Comparison of ENCODE assay signal across 28 cellular contexts in genomic region chr10:126955396-126955795, GRCh38. TPM values are rescaled to one million over a fixed set of nuclear protein-coding genes. Genes with fewer than 3 reads are reported as not detected.
DNase-seq lines count a peak whose midpoint lies in the region; ATAC-seq, FAIRE-seq and TF ChIP-seq lines count a peak whose summit lies in the region.
"Had no signal": no experiment of that assay in that cellular context is flagged by ENCODE, and none has a peak within 500 bp of the region (broad histone marks: within the 10 kb centered on the region; RNA-seq: fewer than 3 reads in every experiment).

No MANE protein-coding gene starts in this region.

- no peak overlapping the region for H3K18ac ChIP-seq in mesenchymal stem cell (ENCODE audit: low read depth in 1 of 2, low read length in 2 of 2)

- no peaks in the 10 kb centered on the region for H3K4me1 Mint-ChIP-seq in activated naive CD8-positive, alpha-beta T cell treated with anti-CD3 and anti-CD28 coated beads for 36 hours
- H3K4me1 Mint-ChIP-seq: activated naive CD8-positive, alpha-beta T cell treated with anti-CD3 and anti-CD28 coated beads, Interleukin-2, amount 50 U/mL, for 24 hours; CD4-positive, alpha-beta memory T cell; memory B cell; naive thymus-derived CD4-positive, alpha-beta T cell had no signal

- H3K9me3 ChIP-seq in right lobe of liver: peaks cover 0 to 4% (median 0%) of the 10 kb centered on the region in 4 donors
- peaks cover 25% of the 10 kb centered on the region for H3K9me3 ChIP-seq in HepG2 (ENCODE audit: low read length)
- no peaks in the 10 kb centered on the region for H3K9me3 ChIP-seq in mesenchymal stem cell (ENCODE audit: control insufficient read depth, low read length)
- H3K9me3 ChIP-seq: SK-N-SH, transverse colon had no signal

- WGBS in right lobe of liver (ENCODE audit: insufficient coverage, low coverage, low lambda C conversion rate, missing lambda C conversion rate): 100% methylated on average over 1 of the region's 8 CpGs
- 100% methylated on average over 8 of the region's 8 CpGs for WGBS in HepG2 (ENCODE audit: low lambda C conversion rate)
- 94% methylated on average over 8 of the region's 8 CpGs for WGBS in mesenchymal stem cell

- H4K20me1 ChIP-seq in HepG2 (ENCODE audit: insufficient read depth, low read length): peaks cover 2% of the 10 kb centered on the region; the same call in 1 of the 2 replicates

- H3K36me3 ChIP-seq in right lobe of liver (no peaks in the 10 kb centered on the region), HepG2 (replicated peaks in 1 of 2; ENCODE audit: control insufficient read depth in 1 of 2, insufficient read depth in 2 of 2, low read length in 2 of 2) (peaks cover 0 to 2% of the 10 kb centered on the region in 2 experiments; a peak in 1 of 5 replicates), mesenchymal stem cell (ENCODE audit: control insufficient read depth in 1 of 2, insufficient read depth in 2 of 2, low read depth in 1 of 2, low read length in 2 of 2) (peaks cover 3 to 11% of the 10 kb centered on the region in 2 experiments)
- H3K36me3 ChIP-seq: transverse colon had no signal

- peak; percentile 47 to 78 (median 78) for ATAC-seq in right lobe of liver
- no peak for ATAC-seq in HepG2
- ATAC-seq in esophagus mucosa: peak; percentile 84
- ATAC-seq: activated naive CD8-positive, alpha-beta T cell treated with anti-CD3 and anti-CD28 coated beads, Interleukin-2, amount 50 U/mL, for 24 hours; naive thymus-derived CD4-positive, alpha-beta T cell had no signal

- H3K27ac ChIP-seq in right lobe of liver (no peak overlapping the region), HepG2 (ENCODE audit: extremely low read length, insufficient read depth, low read length) (no peak overlapping the region), mesenchymal stem cell (ENCODE audit: low read length, poor library complexity, severe bottlenecking) (no peak overlapping the region), temporal lobe (ENCODE audit: low read depth, low read length) (peak overlapping the region; percentile 84)
- H3K27ac ChIP-seq: transverse colon had no signal

- H3K4me2 ChIP-seq in HepG2 (ENCODE audit: low read depth, low read length) (no peak overlapping the region), mesenchymal stem cell (ENCODE audit: low read length, poor library complexity, severe bottlenecking) (no peak overlapping the region)
- H3K4me2 ChIP-seq: SK-N-SH had no signal

- H2BK120ac ChIP-seq in mesenchymal stem cell (ENCODE audit: low read depth, low read length): no peak overlapping the region

- H3K4me3 ChIP-seq in right lobe of liver (no peak overlapping the region), HepG2 (replicated peaks in 1 of 3; ENCODE audit: insufficient read depth in 1 of 3, low read depth in 2 of 3, low read length in 3 of 3) (no peak overlapping the region), mesenchymal stem cell (ENCODE audit: insufficient read depth in 1 of 2, low read depth in 1 of 2, low read length in 2 of 2) (no peak overlapping the region)
- H3K4me3 ChIP-seq: transverse colon had no signal

- H3K14ac ChIP-seq in mesenchymal stem cell (ENCODE audit: low read length in 2 of 2): no peak overlapping the region

- H3K79me1 ChIP-seq in mesenchymal stem cell (replicated peaks; ENCODE audit: low read length, poor library complexity, severe bottlenecking): peaks cover 34% of the 10 kb centered on the region

- no peak overlapping the region for H3K9ac ChIP-seq in HepG2 (ENCODE audit: insufficient read depth, low read depth, low read length)
- no peak overlapping the region for H3K9ac ChIP-seq in mesenchymal stem cell (ENCODE audit: low read length)
- H3K9ac ChIP-seq: SK-N-SH had no signal

- peak overlapping the region; percentile 40 for H4K8ac ChIP-seq in mesenchymal stem cell (ENCODE audit: low read length)

- H4K91ac ChIP-seq in mesenchymal stem cell (ENCODE audit: low read length): no peak overlapping the region

- TF ChIP-seq CTCF in right lobe of liver (IDR thresholded peaks at IDR 0.05) (no peak), HepG2 (CRISPR knock-in tag; IDR thresholded peaks at IDR 0.05) (no peak)

- H3K27me3 ChIP-seq in right lobe of liver (no peaks in the 10 kb centered on the region), HepG2 (ENCODE audit: control insufficient read depth in 1 of 2, insufficient read depth in 2 of 2, low read length in 2 of 2) (no peaks in the 10 kb centered on the region), mesenchymal stem cell (ENCODE audit: control insufficient read depth in 1 of 2, insufficient read depth in 1 of 2, low read length in 2 of 2) (no peaks in the 10 kb centered on the region)
- H3K27me3 ChIP-seq: transverse colon had no signal

- no peak overlapping the region for H3K4ac ChIP-seq in mesenchymal stem cell (ENCODE audit: low read depth in 1 of 2, low read length in 2 of 2)

- H3K79me2 ChIP-seq in HepG2 (ENCODE audit: insufficient read depth, low read length): peaks cover 47% of the 10 kb centered on the region

- H3K4me1 ChIP-seq in right lobe of liver: no peaks in the 10 kb centered on the region
- H3K4me1 ChIP-seq in HepG2 (ENCODE audit: insufficient read depth, low read length): no peaks in the 10 kb centered on the region
- peaks cover 19% of the 10 kb centered on the region for H3K4me1 ChIP-seq in mesenchymal stem cell (ENCODE audit: control insufficient read depth, insufficient read depth, low read depth, low read length)

- CTCF ChIA-PET in HepG2 (lab: Yijun Ruan, JAX; ENCODE audit: low intra/inter-chr PET ratio, low total read pairs): no interaction called here

- H3K27me3 Mint-ChIP-seq in activated naive CD8-positive, alpha-beta T cell treated with anti-CD3 and anti-CD28 coated beads for 36 hours: no peaks in the 10 kb centered on the region
- H3K27me3 Mint-ChIP-seq: activated naive CD8-positive, alpha-beta T cell treated with anti-CD3 and anti-CD28 coated beads, Interleukin-2, amount 50 U/mL, for 24 hours; CD4-positive, alpha-beta memory T cell; memory B cell; stimulated activated naive CD8-positive, alpha-beta T cell treated with anti-CD3 and anti-CD28 coated beads, Interleukin-15, Interleukin-2, amounts not matched to agents 100 ng/mL and 50 ng/mL, for 24 hours had no signal

- H3K27ac Mint-ChIP-seq in activated naive CD8-positive, alpha-beta T cell treated with anti-CD3 and anti-CD28 coated beads for 36 hours: no peak overlapping the region
- H3K27ac Mint-ChIP-seq: activated naive CD8-positive, alpha-beta T cell treated with anti-CD3 and anti-CD28 coated beads, Interleukin-2, amount 50 U/mL, for 24 hours; CD4-positive, alpha-beta memory T cell; memory B cell; naive thymus-derived CD4-positive, alpha-beta T cell; stimulated activated naive CD8-positive, alpha-beta T cell treated with anti-CD3 and anti-CD28 coated beads, Interleukin-15, Interleukin-2, amounts not matched to agents 100 ng/mL and 50 ng/mL, for 24 hours had no signal

- in situ Hi-C loops in HepG2 (cut with HindIII; ENCODE audit: extremely low pct_ligation_motif_present, low pct_unique_long_range_greater_than_20kb): no loop called here

- POLR2A ChIA-PET in HepG2 (lab: Yijun Ruan, JAX): no interaction called here

- TF ChIP-seq EP300 in HepG2 (IDR thresholded peaks at IDR 0.05; ENCODE audit: low read depth in 2 of 2, low read length in 2 of 2) (no peak), HepG2 (CRISPR knock-in tag; IDR thresholded peaks at IDR 0.05; ENCODE audit: borderline replicate concordance) (no peak)

- no peaks in the 10 kb centered on the region for H3K36me3 Mint-ChIP-seq in activated naive CD8-positive, alpha-beta T cell treated with anti-CD3 and anti-CD28 coated beads for 36 hours
- H3K36me3 Mint-ChIP-seq: CD4-positive, alpha-beta memory T cell; memory B cell; naive thymus-derived CD4-positive, alpha-beta T cell had no signal

- peak in 1 of 3 donors; percentile 30 for DNase-seq in right lobe of liver
- no peak for DNase-seq in HepG2 (ENCODE audit: low spot score)
- DNase-seq in mesenchymal stem cell: no peak
- DNase-seq in activated naive CD8-positive, alpha-beta T cell treated with anti-CD3 and anti-CD28 coated beads for 36 hours: no peak
- DNase-seq in stimulated activated CD4-positive, alpha-beta T cell treated with anti-CD3 and anti-CD28 coated beads, Interleukin-2, amount 100 ng/mL, for 24 hours: no peak
- no peak for DNase-seq in Kasumi-1 (lab: John Stamatoyannopoulos, UW)
- DNase-seq: activated CD4-positive, alpha-beta T cell treated with anti-CD3 and anti-CD28 coated beads for 48 hours; activated CD8-positive, alpha-beta memory T cell treated with anti-CD3 and anti-CD28 coated beads for 24 hours; activated effector memory CD4-positive, alpha-beta T cell treated with anti-CD3 and anti-CD28 coated beads, Interleukin-2, amount 50 U/mL, for 16 hours; activated naive CD8-positive, alpha-beta T cell treated with anti-CD3 and anti-CD28 coated beads, Interleukin-2, amount 50 U/mL, for 24 hours; activated T-cell treated with anti-CD3 and anti-CD28 coated beads, Interleukin-2, amount 50 U/mL, for 1 hour; CD4-positive, alpha-beta memory T cell; IMR-90; kidney; naive thymus-derived CD4-positive, alpha-beta T cell; NCI-H1048; NCI-H1930; NCI-H2227 treated with DMSO at 0.1 percent for 48 hours; NCI-H69; SK-N-SH; T-helper 2 cell; transverse colon had no signal

- H2BK15ac ChIP-seq in mesenchymal stem cell (ENCODE audit: low read depth, poor library complexity, severe bottlenecking): no peak overlapping the region

- no TSS peak for BruUV-seq in HepG2 (replicated peaks; lab: Mats Ljungman, UMichigan)

- FAIRE-seq in HepG2 (lab: Jason Lieb, UNC): no peak
- FAIRE-seq: GM12892, H54, kidney had no signal

- H2AFZ ChIP-seq in HepG2 (ENCODE audit: low read length): no peak overlapping the region
- no peak overlapping the region for H2AFZ ChIP-seq in mesenchymal stem cell (ENCODE audit: low read depth, low read length)

- no peak overlapping the region for H2BK5ac ChIP-seq in mesenchymal stem cell (ENCODE audit: low read depth, low read length, poor library complexity, severe bottlenecking)

- H2BK12ac ChIP-seq in mesenchymal stem cell (ENCODE audit: low read length in 2 of 2): no peak overlapping the region

- H3K9me3 Mint-ChIP-seq in activated naive CD8-positive, alpha-beta T cell treated with anti-CD3 and anti-CD28 coated beads for 36 hours: no peaks in the 10 kb centered on the region
- H3K9me3 Mint-ChIP-seq: memory B cell; stimulated activated naive CD8-positive, alpha-beta T cell treated with anti-CD3 and anti-CD28 coated beads, Interleukin-15, Interleukin-2, amounts not matched to agents 100 ng/mL and 50 ng/mL, for 24 hours had no signal

- TF ChIP-seq POLR2A in right lobe of liver (IDR thresholded peaks at IDR 0.05) (no peak), HepG2 (IDR thresholded peaks at IDR 0.05; ENCODE audit: insufficient read depth in 1 of 2, low read depth in 2 of 2, low read length in 2 of 2) (no peak)

- H2AK5ac ChIP-seq in mesenchymal stem cell (ENCODE audit: low read length, severe bottlenecking): no peak overlapping the region

- H3K23ac ChIP-seq in mesenchymal stem cell (ENCODE audit: low read length in 2 of 2): no peak overlapping the region

- H3K4me3 Mint-ChIP-seq in activated naive CD8-positive, alpha-beta T cell treated with anti-CD3 and anti-CD28 coated beads for 36 hours: no peak overlapping the region
- H3K4me3 Mint-ChIP-seq: activated naive CD8-positive, alpha-beta T cell treated with anti-CD3 and anti-CD28 coated beads, Interleukin-2, amount 50 U/mL, for 24 hours; CD4-positive, alpha-beta memory T cell; memory B cell; naive thymus-derived CD4-positive, alpha-beta T cell; stimulated activated naive CD8-positive, alpha-beta T cell treated with anti-CD3 and anti-CD28 coated beads, Interleukin-15, Interleukin-2, amounts not matched to agents 100 ng/mL and 50 ng/mL, for 24 hours had no signal

- intact Hi-C loops in right lobe of liver (cut with DNase I) (no loop called here), HepG2 (cut with micrococcal nuclease; ENCODE audit: unreplicated experiment) (no loop called here)

- no peak for TF ChIP-seq RAD21 in HepG2 (CRISPR knock-in tag; IDR thresholded peaks at IDR 0.05)

RNA-seq across cellular contexts. Expression of gene DOCK1, which starts 50.2 kb away (rescaled TPM):
- total RNA-seq in right lobe of liver: 10 to 100 TPM; 13.8 to 17.8 (median 14.6) TPM
- 25.5 and 29.1 TPM in 2 replicates for total RNA-seq in HepG2 (2016; rRNA removed; fragmentation: Illumina TruSeq; extraction: Trizol)
- total RNA-seq in HepG2 (2016; cell fraction: cytosol; rRNA removed; fragmentation: Illumina TruSeq; extraction: Trizol; ENCODE audit: low read depth): 22.3 and 25.5 TPM in 2 replicates
- total RNA-seq in HepG2 (2016; cell fraction: insoluble cytoplasmic fraction; rRNA removed; fragmentation: Illumina TruSeq; extraction: Trizol): 23.0 and 25.1 TPM in 2 replicates
- total RNA-seq in HepG2 (2016; cell fraction: membrane; rRNA removed; fragmentation: Illumina TruSeq; extraction: Trizol): 17.4 TPM in 2 replicates
- 46.0 and 55.5 TPM in 2 replicates for total RNA-seq in HepG2 (2016; cell fraction: nucleus; rRNA removed; fragmentation: Illumina TruSeq; extraction: Trizol)
- polyA plus RNA-seq in HepG2 (2011; rRNA removed): 8.1 and 8.3 TPM in 2 replicates
- 6.6 and 8.0 TPM in 2 replicates for polyA plus RNA-seq in HepG2 (2011; cell fraction: cytosol; rRNA removed)
- 10.1 and 12.3 TPM in 2 replicates for polyA plus RNA-seq in HepG2 (2011; cell fraction: nucleus; rRNA removed)
- 11.9 and 14.3 TPM in 2 replicates for polyA plus RNA-seq in HepG2 (2012)
- polyA plus RNA-seq in HepG2 (2016; cell fraction: cytosol; fragmentation: Illumina TruSeq; extraction: Trizol; ENCODE audit: low read depth): 0.50 and 0.71 TPM in 2 replicates
- 13.8 and 18.7 TPM in 2 replicates for polyA plus RNA-seq in HepG2 (2016; cell fraction: insoluble cytoplasmic fraction; fragmentation: Illumina TruSeq; extraction: Trizol; ENCODE audit: low read depth)
- 2.1 and 3.7 TPM in 2 replicates for polyA plus RNA-seq in HepG2 (2016; cell fraction: membrane; fragmentation: Illumina TruSeq; extraction: Trizol; ENCODE audit: low read depth)
- 15.6 and 18.3 TPM in 2 replicates for polyA plus RNA-seq in HepG2 (2016; cell fraction: nucleus; fragmentation: Illumina TruSeq; extraction: Trizol; ENCODE audit: insufficient read depth, low read depth)
- polyA minus RNA-seq in HepG2 (2011; rRNA and poly(A)+ RNA removed; ENCODE audit: low replicate concordance): 18.0 and 25.9 TPM in 2 replicates
- 10.6 and 15.4 TPM in 2 replicates for polyA minus RNA-seq in HepG2 (2011; cell fraction: cytosol; rRNA and poly(A)+ RNA removed)
- polyA minus RNA-seq in HepG2 (2011; cell fraction: nucleus; rRNA and poly(A)+ RNA removed): 47.3 and 50.0 TPM in 2 replicates
- total RNA-seq in esophagus mucosa: 37.6 TPM
- 38.9 TPM for polyA plus RNA-seq in mesenchymal stem cell (2013, experiment 1 of 2)
- 38.5 TPM for polyA plus RNA-seq in mesenchymal stem cell (2013, experiment 2 of 2)
- 13.5 TPM for total RNA-seq in temporal lobe
- total RNA-seq in activated naive CD8-positive, alpha-beta T cell treated with anti-CD3 and anti-CD28 coated beads for 36 hours: under 1 TPM; 0.76 to 0.95 TPM
- polyA plus RNA-seq: CD4-positive, alpha-beta memory T cell; naive thymus-derived CD4-positive, alpha-beta T cell had no signal
